1 cellular context compared by ENCODE assay signal in the genomic region with DNA sequence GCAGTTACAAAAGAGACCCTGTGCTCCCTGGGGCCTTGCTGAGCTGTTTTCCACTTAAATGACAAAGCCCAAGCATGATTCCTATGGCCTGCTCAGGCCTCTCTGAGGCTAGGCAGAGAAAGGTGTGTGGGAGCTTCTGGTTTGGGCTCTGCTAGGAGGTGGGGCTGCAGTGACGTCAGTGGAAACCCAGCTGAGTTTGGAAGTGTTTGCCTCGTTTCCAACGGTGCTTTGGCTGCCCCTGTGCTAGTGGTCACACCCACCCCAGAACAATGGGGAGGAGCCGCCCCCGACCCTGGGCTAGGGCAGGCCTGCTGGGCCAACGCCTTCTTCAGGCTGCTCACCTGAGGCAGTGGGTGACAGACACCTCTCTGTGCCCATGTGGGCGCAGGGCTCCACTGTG.
TF ChIP-seq lines count a peak whose summit lies in the region.

No MANE protein-coding gene starts in this region.

TF ChIP-seq in HepG2, 621 proteins besides CTCF, POLR2A, EP300 and RAD21:
- TF ChIP-seq RAD51 (IDR thresholded peaks at IDR 0.05; ENCODE audit: borderline replicate concordance), result no peak
- TF ChIP-seq MTERF4 (CRISPR knock-in tag; IDR thresholded peaks at IDR 0.05), result no peak
- TF ChIP-seq ZNF687 (CRISPR knock-in tag; IDR thresholded peaks at IDR 0.05), result peak; percentile 30; the same call in 1 of the 2 replicates
